24 cellular contexts compared by ENCODE assay signal in genomic region chr11:77789731-77790476, GRCh38. TPM values are rescaled to one million over a fixed set of nuclear protein-coding genes. Genes with fewer than 3 reads are reported as not detected.
DNase-seq lines count a peak whose midpoint lies in the region; ATAC-seq and TF ChIP-seq lines count a peak whose summit lies in the region.
"Had no signal": no experiment of that assay in that cellular context is flagged by ENCODE, and none has a peak within 500 bp of the region (broad histone marks: within the 10 kb centered on the region; RNA-seq: fewer than 3 reads in every experiment).

No MANE protein-coding gene starts in this region.

- TF ChIP-seq CTCF in HEK293 (tag by site-specific recombination; IDR thresholded peaks at IDR 0.05), result no peak
- TF ChIP-seq CTCF in foreskin keratinocyte (conservative IDR thresholded peaks at IDR 0.05), result no peak

- peak overlapping the region; percentile 23 for H3K27ac Mint-ChIP-seq in activated naive CD8-positive, alpha-beta T cell treated with anti-CD3 and anti-CD28 coated beads, Interleukin-2, amount 50 U/mL, for 24 hours
- H3K27ac Mint-ChIP-seq in activated naive CD8-positive, alpha-beta T cell treated with anti-CD3 and anti-CD28 coated beads for 36 hours, result no peak overlapping the region
- H3K27ac Mint-ChIP-seq in stimulated activated effector memory CD8-positive, alpha-beta T cell treated with anti-CD3 and anti-CD28 coated beads, Interleukin-12 subunit alpha, Interleukin-12 subunit beta, amount 100 ng/mL, for 72 hours, result peak overlapping the region; percentile 60
- H3K27ac Mint-ChIP-seq: activated CD4-positive, alpha-beta memory T cell treated with anti-CD3 and anti-CD28 coated beads, Interleukin-2, amount 10 ng/mL, durations not matched to agents 7 days and 5 days; HFFc6 had no signal

- H3K27me3 ChIP-seq in foreskin keratinocyte, result no peaks in the 10 kb centered on the region
- H3K27me3 ChIP-seq: esophagus muscularis mucosa, sigmoid colon, stomach had no signal

- H3K9me3 ChIP-seq in HEK293 (ENCODE audit: control insufficient read depth, insufficient read depth, low read depth, low read length), result no peaks in the 10 kb centered on the region
- H3K9me3 ChIP-seq: esophagus muscularis mucosa, sigmoid colon, stomach had no signal

- CTCF ChIA-PET in HEK293 (lab: Yijun Ruan, JAX), result interaction anchor here (1.2 kb wide), 1 partner anchor 11 kb away, joined by 3 read pairs; no protein-coding TSS in a partner anchor

- H3K4me1 Mint-ChIP-seq in activated naive CD8-positive, alpha-beta T cell treated with anti-CD3 and anti-CD28 coated beads, Interleukin-2, amount 50 U/mL, for 24 hours, result peaks cover 52% of the 10 kb centered on the region
- H3K4me1 Mint-ChIP-seq in activated naive CD8-positive, alpha-beta T cell treated with anti-CD3 and anti-CD28 coated beads for 36 hours, result peaks cover 45% of the 10 kb centered on the region
- H3K4me1 Mint-ChIP-seq in stimulated activated effector memory CD8-positive, alpha-beta T cell treated with anti-CD3 and anti-CD28 coated beads, Interleukin-12 subunit alpha, Interleukin-12 subunit beta, amount 100 ng/mL, for 72 hours, result peaks cover 72% of the 10 kb centered on the region

- H3K4me1 ChIP-seq in HEK293 (ENCODE audit: control insufficient read depth, insufficient read depth, low read length) (0 out of 2 replicates have a peak, but pooled peaks cover 2% of the 10 kb centered on the region), foreskin keratinocyte (peaks cover 10% of the 10 kb centered on the region)

- peaks cover 14% of the 10 kb centered on the region for H3K9me3 Mint-ChIP-seq in activated naive CD8-positive, alpha-beta T cell treated with anti-CD3 and anti-CD28 coated beads, Interleukin-2, amount 50 U/mL, for 24 hours
- peaks cover 20% of the 10 kb centered on the region for H3K9me3 Mint-ChIP-seq in activated naive CD8-positive, alpha-beta T cell treated with anti-CD3 and anti-CD28 coated beads for 36 hours
- no peaks in the 10 kb centered on the region for H3K9me3 Mint-ChIP-seq in stimulated activated effector memory CD8-positive, alpha-beta T cell treated with anti-CD3 and anti-CD28 coated beads, Interleukin-12 subunit alpha, Interleukin-12 subunit beta, amount 100 ng/mL, for 72 hours

- no peaks in the 10 kb centered on the region for H3K27me3 Mint-ChIP-seq in activated naive CD8-positive, alpha-beta T cell treated with anti-CD3 and anti-CD28 coated beads, Interleukin-2, amount 50 U/mL, for 24 hours
- no peaks in the 10 kb centered on the region for H3K27me3 Mint-ChIP-seq in activated naive CD8-positive, alpha-beta T cell treated with anti-CD3 and anti-CD28 coated beads for 36 hours
- H3K27me3 Mint-ChIP-seq: activated CD4-positive, alpha-beta memory T cell treated with anti-CD3 and anti-CD28 coated beads, Interleukin-2, amount 10 ng/mL, durations not matched to agents 7 days and 5 days; IgD-negative memory B cell had no signal

- peak; percentile 28 for ATAC-seq in activated naive CD8-positive, alpha-beta T cell treated with anti-CD3 and anti-CD28 coated beads, Interleukin-2, amount 50 U/mL, for 24 hours
- ATAC-seq in foreskin keratinocyte, result peak; percentile 14
- ATAC-seq in stimulated activated effector memory CD8-positive, alpha-beta T cell treated with anti-CD3 and anti-CD28 coated beads, Interleukin-12 subunit alpha, Interleukin-12 subunit beta, amount 100 ng/mL, for 72 hours, result peak; percentile 37

- peaks cover 44% of the 10 kb centered on the region for H3K36me3 Mint-ChIP-seq in activated naive CD8-positive, alpha-beta T cell treated with anti-CD3 and anti-CD28 coated beads, Interleukin-2, amount 50 U/mL, for 24 hours (ENCODE audit: low read depth)
- H3K36me3 Mint-ChIP-seq in activated naive CD8-positive, alpha-beta T cell treated with anti-CD3 and anti-CD28 coated beads for 36 hours, result peaks cover 56% of the 10 kb centered on the region
- H3K36me3 Mint-ChIP-seq in stimulated activated effector memory CD8-positive, alpha-beta T cell treated with anti-CD3 and anti-CD28 coated beads, Interleukin-12 subunit alpha, Interleukin-12 subunit beta, amount 100 ng/mL, for 72 hours, result peaks cover 27% of the 10 kb centered on the region

- peaks cover 0 to 3% of the 10 kb centered on the region in 2 experiments; a peak in 1 of 3 replicates for H3K36me3 ChIP-seq in HEK293 (ENCODE audit: control insufficient read depth in 2 of 2, insufficient read depth in 1 of 2, low read length in 2 of 2)
- H3K36me3 ChIP-seq: esophagus muscularis mucosa, sigmoid colon had no signal

- H3K4me3 Mint-ChIP-seq in activated naive CD8-positive, alpha-beta T cell treated with anti-CD3 and anti-CD28 coated beads, Interleukin-2, amount 50 U/mL, for 24 hours, result no peak overlapping the region
- no peak overlapping the region for H3K4me3 Mint-ChIP-seq in activated naive CD8-positive, alpha-beta T cell treated with anti-CD3 and anti-CD28 coated beads for 36 hours
- H3K4me3 Mint-ChIP-seq in stimulated activated effector memory CD8-positive, alpha-beta T cell treated with anti-CD3 and anti-CD28 coated beads, Interleukin-12 subunit alpha, Interleukin-12 subunit beta, amount 100 ng/mL, for 72 hours, result no peak overlapping the region
- H3K4me3 Mint-ChIP-seq: activated CD4-positive, alpha-beta memory T cell treated with anti-CD3 and anti-CD28 coated beads, Interleukin-2, amount 10 ng/mL, durations not matched to agents 7 days and 5 days; HFFc6; neural crest cell had no signal

- POLR2A ChIA-PET in HEK293 (lab: Yijun Ruan, JAX), result no interaction called here

- H3K4me3 ChIP-seq in HEK293 (ENCODE audit: low read depth, low read length), result no peak overlapping the region
- H3K4me3 ChIP-seq: esophagus muscularis mucosa, sigmoid colon, stomach had no signal

- H3K27ac ChIP-seq in HEK293 (ENCODE audit: extremely low read depth, low read depth, low read length) (no peak overlapping the region), foreskin keratinocyte (no peak overlapping the region)
- H3K27ac ChIP-seq: esophagus muscularis mucosa, sigmoid colon, stomach had no signal

- DNase-seq in activated naive CD8-positive, alpha-beta T cell treated with anti-CD3 and anti-CD28 coated beads, Interleukin-2, amount 50 U/mL, for 24 hours, result no peak
- DNase-seq in activated naive CD8-positive, alpha-beta T cell treated with anti-CD3 and anti-CD28 coated beads for 36 hours, result no peak
- DNase-seq in foreskin keratinocyte, result no peak
- no peak for DNase-seq in stimulated activated effector memory CD8-positive, alpha-beta T cell treated with anti-CD3 and anti-CD28 coated beads, Interleukin-12 subunit alpha, Interleukin-12 subunit beta, amount 100 ng/mL, for 72 hours (ENCODE audit: low spot score in 2 of 2)
- DNase-seq in activated naive CD4-positive, alpha-beta T cell treated with Interleukin-2 at 50 U/mL for 16 hours, result no peak
- no peak for DNase-seq in MV-4-11 (lab: John Stamatoyannopoulos, UW)
- DNase-seq in NCI-H146 treated with DMSO at 0.1 percent for 48 hours (lab: John Stamatoyannopoulos, UW; ENCODE audit: unreplicated experiment), result no peak
- DNase-seq: activated CD4-positive, alpha-beta memory T cell treated with anti-CD3 and anti-CD28 coated beads, Interleukin-2, amount 10 ng/mL, durations not matched to agents 7 days and 5 days; activated gamma-delta T cell; COR-L47; effector memory CD4-positive, alpha-beta T cell; HFFc6; islet precursor cell; NCI-H1105; NCI-H2081 treated with DMSO at 0.1 percent for 48 hours; NCI-H345; NCI-H774; sigmoid colon; stomach; T1000 had no signal

TF ChIP-seq in HEK293, 187 proteins besides CTCF, POLR2A, EP300 and RAD21:
- TF ChIP-seq ZNF596 (tag by site-specific recombination; IDR thresholded peaks at IDR 0.05) (no peak), ZNF645 (tag by site-specific recombination; IDR thresholded peaks at IDR 0.05) (no peak), ZNF16 (tag by site-specific recombination; IDR thresholded peaks at IDR 0.05; ENCODE audit: low read depth) (no peak), ZNF426 (tag by site-specific recombination; IDR thresholded peaks at IDR 0.05) (no peak), SETDB1 (IDR thresholded peaks at IDR 0.05; ENCODE audit: insufficient read length, low read length) (peak; percentile 33), SP2 (tag by site-specific recombination; IDR thresholded peaks at IDR 0.05) (no peak), EGR2 (tag by site-specific recombination; IDR thresholded peaks at IDR 0.05; ENCODE audit: low read depth) (no peak), ZNF677 (tag by site-specific recombination; IDR thresholded peaks at IDR 0.05) (no peak)

RNA-seq across cellular contexts. Expression of gene RSF1, which starts 30.6 kb away (rescaled TPM):
- total RNA-seq in activated naive CD8-positive, alpha-beta T cell treated with anti-CD3 and anti-CD28 coated beads for 36 hours, result 10 to 100 TPM; 40.5 to 48.3 TPM
- total RNA-seq in foreskin keratinocyte, result 36.0 and 38.4 TPM in 2 replicates
- polyA plus RNA-seq in foreskin keratinocyte, result 3.8 and 4.3 TPM in 2 replicates

RNA-seq across cellular contexts. Expression of gene AAMDC, which starts 31.0 kb away (rescaled TPM):
- 1 to 10 TPM; 2.4 to 2.6 TPM for total RNA-seq in activated naive CD8-positive, alpha-beta T cell treated with anti-CD3 and anti-CD28 coated beads for 36 hours
- total RNA-seq in foreskin keratinocyte, result 22.4 and 24.9 TPM in 2 replicates
- polyA plus RNA-seq in foreskin keratinocyte, result 31.9 and 32.7 TPM in 2 replicates
